In genomic region chr13:48631441-48631840, GRCh38 we compare ENCODE assay signal across 13 cellular contexts.
"Had no signal": no experiment of that assay in that cellular context is flagged by ENCODE, and none has a peak within 500 bp of the region (broad histone marks: within the 10 kb centered on the region; RNA-seq: fewer than 3 reads in every experiment).

No MANE protein-coding gene starts in this region.

- H3K27ac Mint-ChIP-seq: activated B cell treated with CpG ODN at 0.5 μM for 24 hours; activated naive CD4-positive, alpha-beta T cell treated with anti-CD3 and anti-CD28 coated beads, Interleukin-2, amount 10 ng/mL, durations not matched to agents 7 days and 5 days; activated T-helper 2 cell treated with anti-CD3 and anti-CD28 coated beads, Interferon-gamma antibody, Interleukin-2, Interleukin-4, amounts not matched to agents 10 μg/mL and 5 μg/mL and 100 μg/mL, durations not matched to agents 14 hours and 24 hours and 36 hours; memory B cell had no signal

- DNase-seq: activated B cell treated with CpG ODN at 0.5 μM for 24 hours; activated CD4-positive, alpha-beta T cell treated with anti-CD3 and anti-CD28 coated beads, Interleukin-2, amount 50 U/mL, for 1 hour; activated naive CD4-positive, alpha-beta T cell treated with anti-CD3 and anti-CD28 coated beads, Interleukin-2, amount 10 ng/mL, durations not matched to agents 7 days and 5 days; activated T-cell treated with anti-CD3 and anti-CD28 coated beads for 4 hours; adrenal gland; body of pancreas; dorsolateral prefrontal cortex; left colon; small intestine; T-helper 2 cell had no signal

- ATAC-seq: body of pancreas, left colon had no signal

- H3K27me3 Mint-ChIP-seq: activated naive CD4-positive, alpha-beta T cell treated with anti-CD3 and anti-CD28 coated beads, Interleukin-2, amount 10 ng/mL, durations not matched to agents 7 days and 5 days; central memory CD8-positive, alpha-beta T cell had no signal

- H3K4me3 Mint-ChIP-seq: activated B cell treated with CpG ODN at 0.5 μM for 24 hours; activated naive CD4-positive, alpha-beta T cell treated with anti-CD3 and anti-CD28 coated beads, Interleukin-2, amount 10 ng/mL, durations not matched to agents 7 days and 5 days; central memory CD8-positive, alpha-beta T cell; memory B cell had no signal

- H3K4me1 Mint-ChIP-seq: activated B cell treated with CpG ODN at 0.5 μM for 24 hours; central memory CD8-positive, alpha-beta T cell; memory B cell had no signal
